8 cellular contexts compared by ENCODE assay signal in the genomic region with DNA sequence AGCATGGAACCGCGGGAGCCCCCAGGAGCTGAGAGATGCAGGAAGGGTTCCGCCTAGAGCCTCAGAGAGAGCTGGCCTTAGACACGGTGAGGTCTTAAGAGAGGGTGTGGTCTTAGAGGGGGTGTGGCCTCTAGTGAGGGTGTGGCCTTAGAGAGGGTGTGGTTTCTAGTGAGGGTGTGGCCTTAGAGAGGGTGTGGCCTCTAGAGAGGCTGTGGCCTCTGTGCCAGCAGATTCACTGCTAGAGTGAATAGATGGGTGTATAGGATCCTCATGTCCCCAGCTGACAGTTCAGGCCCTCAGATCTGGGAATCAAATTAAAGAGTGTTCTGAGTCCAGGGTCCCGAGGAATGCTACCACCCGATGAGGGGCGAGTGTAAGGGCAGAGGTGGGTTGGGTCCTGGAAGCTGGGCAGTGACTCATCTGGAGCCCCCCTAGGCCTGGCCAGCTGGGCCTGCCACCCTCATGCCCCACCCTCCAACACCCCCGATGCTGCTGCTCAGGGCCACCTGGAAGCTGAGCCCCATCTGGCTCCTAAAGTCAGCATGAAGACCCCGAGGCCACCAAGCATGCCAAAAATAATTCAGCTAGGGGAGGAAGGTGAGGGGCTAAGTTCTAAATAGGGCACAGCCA. TPM values are rescaled to one million over a fixed set of nuclear protein-coding genes. Genes with fewer than 3 reads are reported as not detected.
A peak's percentile ranks its signal among the peaks of the same experiment; 100 is the strongest.
DNase-seq lines count a peak whose midpoint lies in the region; ATAC-seq and TF ChIP-seq lines count a peak whose summit lies in the region.

No MANE protein-coding gene starts in this region.

- H3K4me3 ChIP-seq in hepatocyte = no peak overlapping the region
- no peak overlapping the region for H3K4me3 ChIP-seq in thyroid gland (replicated peaks in 1 of 3)

- H3K9me3 Mint-ChIP-seq in endothelial cell (ENCODE audit: unreplicated experiment) = no peaks in the 10 kb centered on the region

- peaks cover 10% of the 10 kb centered on the region for H3K27me3 Mint-ChIP-seq in endothelial cell (ENCODE audit: unreplicated experiment)

- intact Hi-C loops in thyroid gland (cut with DNase I) = no loop called here

- no peaks in the 10 kb centered on the region for H3K9me3 ChIP-seq in hepatocyte (ENCODE audit: low read depth)
- no peaks in the 10 kb centered on the region for H3K9me3 ChIP-seq in thyroid gland

- TF ChIP-seq POLR2A in thyroid gland (IDR thresholded peaks at IDR 0.05) = no peak

- H4K20me1 ChIP-seq in hepatocyte (ENCODE audit: insufficient read depth, poor library complexity, severe bottlenecking) = no peaks in the 10 kb centered on the region

- 91% methylated on average over 8 of the region's 9 CpGs for WGBS in hepatocyte (ENCODE audit: low lambda C conversion rate, missing lambda C conversion rate)
- 86 to 91% methylated on average over 8 of the region's 9 CpGs for WGBS in thyroid gland, 2 donors

- no peak overlapping the region for H3K4me2 ChIP-seq in hepatocyte

- no peak overlapping the region for H3K4me3 Mint-ChIP-seq in endothelial cell (ENCODE audit: unreplicated experiment)

- no peaks in the 10 kb centered on the region for H3K4me1 ChIP-seq in hepatocyte (ENCODE audit: insufficient read depth)
- H3K4me1 ChIP-seq in thyroid gland = peaks cover 7 to 24% of the 10 kb centered on the region in 2 donors

- DNase-seq in Daoy (ENCODE audit: low read depth) = peak; percentile 79
- peak; percentile 52 for DNase-seq in HuH-7.5 (ENCODE audit: low spot score)
- DNase-seq in activated CD4-positive, CD25-positive, alpha-beta regulatory T cell treated with anti-CD3 and anti-CD28 coated beads, Interleukin-2, amount 50 U/mL, for 72 hours = peak; percentile 48
- DNase-seq in hepatocyte (ENCODE audit: low spot score) = peak; percentile 40
- no peak for DNase-seq in T1000 (lab: John Stamatoyannopoulos, UW)
- no peak for DNase-seq in endothelial cell (ENCODE audit: low spot score)
- DNase-seq in thyroid gland = no peak

- H3K79me2 ChIP-seq in hepatocyte = no peaks in the 10 kb centered on the region

- no peak overlapping the region for H3K27ac Mint-ChIP-seq in endothelial cell (ENCODE audit: unreplicated experiment)

- no peak overlapping the region for H2AFZ ChIP-seq in hepatocyte

- no peak overlapping the region for H3K27ac ChIP-seq in hepatocyte
- no peak overlapping the region for H3K27ac ChIP-seq in thyroid gland

- ATAC-seq in GM18520 (IDR thresholded peaks at IDR 0.05; ENCODE audit: unreplicated experiment) = no peak

- H3K9me2 ChIP-seq in hepatocyte (replicated peaks; ENCODE audit: insufficient read depth) = no peaks in the 10 kb centered on the region

- H3K36me3 ChIP-seq in hepatocyte (replicated peaks; ENCODE audit: insufficient read depth, low read depth) (no peaks in the 10 kb centered on the region), thyroid gland (no peaks in the 10 kb centered on the region)

- TF ChIP-seq CTCF in hepatocyte (IDR thresholded peaks at IDR 0.05; ENCODE audit: poor library complexity) (no peak), endothelial cell (IDR thresholded peaks at IDR 0.05; ENCODE audit: unreplicated experiment) (no peak), thyroid gland (IDR thresholded peaks at IDR 0.05) (no peak)

- H3K4me1 Mint-ChIP-seq in endothelial cell (ENCODE audit: unreplicated experiment) = no peaks in the 10 kb centered on the region

- H3K27me3 ChIP-seq in hepatocyte (no peaks in the 10 kb centered on the region), thyroid gland (no peaks in the 10 kb centered on the region)

- no peaks in the 10 kb centered on the region for H3K36me3 Mint-ChIP-seq in endothelial cell (ENCODE audit: low read depth, unreplicated experiment)

RNA-seq across cellular contexts. Expression of a gene that starts 49.5 kb away (rescaled TPM):
- total RNA-seq in Daoy (2014; rRNA removed; shearing (Covaris generic)) = 0.29 and 0.45 TPM in 2 replicates
- total RNA-seq in hepatocyte = 1,323 and 1,507 TPM in 2 replicates
- 2,911 and 3,175 TPM in 2 replicates for polyA plus RNA-seq in hepatocyte
- total RNA-seq in endothelial cell (ENCODE audit: unreplicated experiment) = 2.1 TPM
- total RNA-seq in thyroid gland = 10 to 100 TPM in 3 of 4 donors, 1 to 10 TPM in 1; 9.9 to 26.6 (median 18.1) TPM

Comparison
In these comparisons a context has a peak if more than half of its experiments do, and no peak if none do; other contexts are left out.
1. DNase-seq: peak in Daoy (single experiment), HuH-7.5 (single experiment), activated CD4-positive, CD25-positive, alpha-beta regulatory T cell treated with anti-CD3 and anti-CD28 coated beads, Interleukin-2, amount 50 U/mL, for 72 hours (single experiment) and hepatocyte (single experiment); none in T1000 (single experiment), endothelial cell (single experiment) and thyroid gland (0 of 2).
2. RNA of a gene that starts 49.5 kb away (total RNA-seq): 1,323 to 1,507 TPM in hepatocyte; 9.9 to 26.6 TPM in thyroid gland, 2.1 TPM in endothelial cell (single experiment) and 0.29 to 0.45 TPM in Daoy; every median in the first group is over 10 times any median in the second.